ENCODE assay signal across 21 cellular contexts in the genomic region with DNA sequence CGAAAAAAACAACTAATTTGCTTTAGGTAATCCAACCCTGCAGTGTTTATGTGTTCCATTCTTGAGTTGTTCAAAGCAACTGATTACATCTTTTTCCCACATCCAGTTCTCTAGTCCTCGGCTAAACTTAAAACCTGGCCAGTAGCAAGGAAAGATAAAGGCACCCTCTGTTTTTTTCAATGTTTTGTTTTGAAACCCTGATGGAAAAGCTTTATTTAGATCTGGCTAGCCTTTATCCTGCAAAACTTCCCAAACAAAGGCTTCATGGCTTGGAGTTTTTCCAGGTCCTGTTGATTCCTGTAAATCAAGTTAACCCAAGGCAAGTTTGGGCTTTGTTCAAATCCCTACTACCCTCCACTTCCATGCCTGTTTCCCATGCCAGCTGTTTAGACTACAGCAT.
DNase-seq lines count a peak whose midpoint lies in the region; ATAC-seq, FAIRE-seq and TF ChIP-seq lines count a peak whose summit lies in the region.
"Had no signal": no experiment of that assay in that cellular context is flagged by ENCODE, and none has a peak within 500 bp of the region (broad histone marks: within the 10 kb centered on the region; RNA-seq: fewer than 3 reads in every experiment).

No MANE protein-coding gene starts in this region.

- CTCF ChIA-PET in H1 (lab: Charles Lee; ENCODE audit: partially characterized antibody), result interaction anchor here (0.7 to 3.0 kb wide), 5 partner anchors 16 to 305 kb away, joined by 3 to 9 read pairs (median 4); no protein-coding TSS in a partner anchor

- no peaks in the 10 kb centered on the region for H4K20me1 ChIP-seq in H1 (replicated peaks in 1 of 2; ENCODE audit: control insufficient read depth in 1 of 2, insufficient read depth in 2 of 2, low read length in 2 of 2)

- no peak overlapping the region for H2BK120ac ChIP-seq in H1 (replicated peaks; ENCODE audit: low read depth, low read length)

- TF ChIP-seq POLR2A in H1 (IDR thresholded peaks at IDR 0.05; ENCODE audit: control extremely low read depth in 1 of 2, low read depth in 2 of 2, low read length in 2 of 2), result no peak

- DNase-seq in left ventricle myocardium inferior, result no peak
- DNase-seq in cardiac septum (ENCODE audit: low spot score), result no peak
- peak in 1 of 2 experiments; percentile 27 for DNase-seq in H1 (ENCODE audit: low read depth in 1 of 2, low spot score in 2 of 2)
- DNase-seq in lung microvascular endothelial cell (ENCODE audit: low read depth in 2 of 2), result peak; percentile 37 to 67
- DNase-seq in upper lobe of right lung, result no peak
- no peak for DNase-seq in hepatic stellate cell (ENCODE audit: low spot score)
- no peak for DNase-seq in NCI-H82 treated with DMSO at 0.1 percent for 48 hours (lab: John Stamatoyannopoulos, UW; ENCODE audit: unreplicated experiment)
- DNase-seq: activated effector memory CD4-positive, alpha-beta T cell treated with Interleukin-2 at 50 U/mL for 16 hours; body of pancreas; effector CD8-positive, alpha-beta T cell; EL; H7; KG1; NCI-H1436 treated with DMSO at 0.1 percent for 48 hours; NCI-H446; SK-N-SH; testis had no signal

- no peaks in the 10 kb centered on the region for H3K27me3 ChIP-seq in left ventricle myocardium inferior (ENCODE audit: low read depth)
- H3K27me3 ChIP-seq in H1 (replicated peaks in 1 of 4; ENCODE audit: control insufficient read depth in 3 of 4, extremely low read depth in 1 of 4, insufficient read depth in 3 of 4, low read length in 3 of 4), result no peaks in the 10 kb centered on the region
- no peaks in the 10 kb centered on the region for H3K27me3 ChIP-seq in upper lobe of right lung
- H3K27me3 ChIP-seq: body of pancreas, gastroesophageal sphincter, testis had no signal

- no peak overlapping the region for H3K14ac ChIP-seq in H1 (ENCODE audit: insufficient read length)

- H3K4ac ChIP-seq in H1 (replicated peaks; ENCODE audit: insufficient read length, low read depth, low read length), result no peak overlapping the region

- TF ChIP-seq EP300 in H1 (IDR thresholded peaks at IDR 0.05; ENCODE audit: borderline replicate concordance in 1 of 2, low read depth in 2 of 2, low read length in 2 of 2), result no peak

- ATAC-seq in upper lobe of right lung, result no peak
- no peak for ATAC-seq in HG03095 (IDR thresholded peaks at IDR 0.05; ENCODE audit: unreplicated experiment)
- ATAC-seq: body of pancreas, gastroesophageal sphincter had no signal

- no peaks in the 10 kb centered on the region for H3K79me2 ChIP-seq in H1 (ENCODE audit: control insufficient read depth in 1 of 2, insufficient read depth in 2 of 2, low read length in 2 of 2)

- H3K9ac ChIP-seq in H1 (replicated peaks in 1 of 4; ENCODE audit: extremely low read depth in 1 of 4, low read depth in 3 of 4, low read length in 3 of 4), result no peak overlapping the region
- H3K9ac ChIP-seq: SK-N-SH had no signal

- H2BK5ac ChIP-seq in H1 (ENCODE audit: low read depth, low read length), result peak overlapping the region; percentile 80

- peak overlapping the region; percentile 69 for H4K5ac ChIP-seq in H1 (ENCODE audit: insufficient read length, low read depth, low read length)

- H3K27ac ChIP-seq in left ventricle myocardium inferior (replicated peaks) (peak overlapping the region; percentile 70), H1 (ENCODE audit: low read depth, low read length) (peak overlapping the region; percentile 23), upper lobe of right lung (peak overlapping the region; percentile 20)
- H3K27ac ChIP-seq: body of pancreas, prostate gland, testis had no signal

- H3K4me1 ChIP-seq in left ventricle myocardium inferior (peaks cover 27% of the 10 kb centered on the region), H1 (replicated peaks in 1 of 4; ENCODE audit: control insufficient read depth in 3 of 4, insufficient read depth in 4 of 4, low read length in 3 of 4) (peaks cover 0 to 22% (median 10%) of the 10 kb centered on the region in 4 experiments), upper lobe of right lung (peaks cover 11% of the 10 kb centered on the region)
- H3K4me1 ChIP-seq: body of pancreas, prostate gland, testis had no signal

- FAIRE-seq in H1 (lab: Jason Lieb, UNC), result peak; percentile 74
- FAIRE-seq: keratinocyte had no signal

- no peak overlapping the region for H2BK15ac ChIP-seq in H1 (ENCODE audit: low read length)

- H2BK12ac ChIP-seq in H1 (ENCODE audit: low read depth, low read length), result peak overlapping the region; percentile 76; the same call in 1 of the 2 replicates

- no peak overlapping the region for H2BK20ac ChIP-seq in H1 (ENCODE audit: low read length)

- H3K79me1 ChIP-seq in H1 (ENCODE audit: low read depth, low read length), result no peaks in the 10 kb centered on the region

- no peak overlapping the region for H3K4me3 ChIP-seq in left ventricle myocardium inferior
- H3K4me3 ChIP-seq in H1 (ENCODE audit: extremely low read depth in 1 of 4, insufficient read depth in 2 of 4, low read depth in 3 of 4, low read length in 4 of 4), result peak overlapping the region in 2 of 4 experiments; percentile 17 to 33; a peak in 3 of 8 replicates
- H3K4me3 ChIP-seq in upper lobe of right lung, result no peak overlapping the region
- H3K4me3 ChIP-seq: body of pancreas, gastroesophageal sphincter, prostate gland, testis had no signal

- peak overlapping the region; percentile 61 for H3K4me2 ChIP-seq in H1 (ENCODE audit: insufficient read depth in 1 of 2, low read depth in 2 of 2, low read length in 2 of 2)
- H3K4me2 ChIP-seq: SK-N-SH had no signal

- TF ChIP-seq CTCF in left ventricle myocardium inferior (IDR thresholded peaks at IDR 0.05; ENCODE audit: borderline replicate concordance) (no peak), H1 (IDR thresholded peaks at IDR 0.05; ENCODE audit: control extremely low read depth in 1 of 3, insufficient read depth in 1 of 3, low read depth in 1 of 3, low read length in 3 of 3) (no peak), upper lobe of right lung (IDR thresholded peaks at IDR 0.05) (no peak)

- H4K91ac ChIP-seq in H1 (replicated peaks; ENCODE audit: insufficient read length, low read length), result no peak overlapping the region

- no peak overlapping the region for H3K56ac ChIP-seq in H1 (replicated peaks; ENCODE audit: insufficient read length, low read depth, low read length)

- H4K8ac ChIP-seq in H1 (ENCODE audit: extremely low read depth, insufficient read depth, low read length), result no peak overlapping the region

- H3K9me3 ChIP-seq in left ventricle myocardium inferior (replicated peaks), result no peaks in the 10 kb centered on the region
- H3K9me3 ChIP-seq in H1 (ENCODE audit: insufficient read depth in 2 of 2, low read depth in 1 of 2, low read length in 1 of 2), result no peaks in the 10 kb centered on the region
- H3K9me3 ChIP-seq in upper lobe of right lung, result no peaks in the 10 kb centered on the region
- H3K9me3 ChIP-seq: body of pancreas, gastroesophageal sphincter, prostate gland, SK-N-SH, testis had no signal

- H3K36me3 ChIP-seq in left ventricle myocardium inferior (no peaks in the 10 kb centered on the region), H1 (ENCODE audit: control insufficient read depth in 2 of 4, insufficient read depth in 4 of 4, low read length in 3 of 4) (no peaks in the 10 kb centered on the region), upper lobe of right lung (no peaks in the 10 kb centered on the region)
- H3K36me3 ChIP-seq: gastroesophageal sphincter, prostate gland had no signal

- H2AFZ ChIP-seq in H1 (ENCODE audit: low read length), result peak overlapping the region; percentile 47; the same call in 1 of the 2 replicates

- no peak overlapping the region for H3K23ac ChIP-seq in H1 (ENCODE audit: insufficient read length)

- H3K23me2 ChIP-seq in H1 (ENCODE audit: low read depth, low read length), result no peaks in the 10 kb centered on the region

- H2AK5ac ChIP-seq in H1 (ENCODE audit: low read depth, low read length), result no peak overlapping the region; the same call in 1 of the 2 replicates

- POLR2A ChIA-PET in H1 (lab: Charles Lee; ENCODE audit: partially characterized antibody), result interaction anchor here (0.8 to 1.5 kb wide), 3 partner anchors 12 to 103 kb away, joined by 3 to 7 read pairs (median 4); no protein-coding TSS in a partner anchor

- no peak for TF ChIP-seq RAD21 in H1 (IDR thresholded peaks at IDR 0.05 in 1 of 2, conservative IDR thresholded peaks at IDR 0.05 in 1 of 2; ENCODE audit: low read depth in 2 of 2, low read length in 2 of 2)

- intact Hi-C loops in left ventricle myocardium inferior (cut with micrococcal nuclease), result no loop called here
- intact Hi-C loops in cardiac septum (cut with DNase I), result no loop called here
- intact Hi-C loops in upper lobe of right lung (cut with DNase I), result no loop called here

- H3K18ac ChIP-seq in H1 (ENCODE audit: extremely low read depth, low read length), result peak overlapping the region; percentile 71; the same call in 1 of the 2 replicates

- WGBS in H1 (ENCODE audit: extremely low coverage in 1 of 2, insufficient coverage in 1 of 2, insufficient read length in 1 of 2, insufficient replicate concordance in 2 of 2, low coverage in 1 of 2, low lambda C conversion rate in 2 of 2, missing lambda C conversion rate in 1 of 2), 2 experiments, result 16% methylated on average over 2 of the region's 2 CpGs; no CpG with 5 or more reads in 1 of the 2 experiments

Comparison
In these comparisons a context has a peak if more than half of its experiments do, and no peak if none do; other contexts are left out.
1. DNase-seq: peak in lung microvascular endothelial cell (2 of 2); none in left ventricle myocardium inferior (single experiment), cardiac septum (single experiment), upper lobe of right lung (single experiment), hepatic stellate cell (single experiment) and NCI-H82 treated with DMSO at 0.1 percent for 48 hours (single experiment).
2. H3K27ac ChIP-seq: peak in every context shown above with its lines; median percentile 70 in left ventricle myocardium inferior; 23 in H1; 20 in upper lobe of right lung.